8 cellular contexts compared by ENCODE assay signal in the genomic region with DNA sequence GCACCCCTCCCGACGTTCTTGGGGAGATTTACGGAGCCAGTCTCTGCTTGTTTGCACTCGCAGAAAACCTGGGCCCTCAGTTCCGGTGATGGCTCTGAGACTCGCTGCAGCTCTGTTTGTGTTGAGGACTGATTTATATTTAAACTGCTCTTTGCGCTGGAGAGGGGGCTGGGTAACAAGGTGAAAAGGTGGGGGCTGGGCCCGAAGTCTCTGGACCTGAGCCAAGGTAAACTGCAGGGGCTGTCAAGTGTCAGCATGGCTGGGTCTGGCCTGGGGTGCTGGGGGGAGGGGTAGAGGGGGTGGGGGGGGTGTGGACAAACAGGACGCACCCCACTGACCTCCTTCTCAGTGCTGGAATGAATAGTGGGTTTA. TPM values are rescaled to one million over a fixed set of nuclear protein-coding genes. Genes with fewer than 3 reads are reported as not detected.
DNase-seq lines count a peak whose midpoint lies in the region; ATAC-seq and TF ChIP-seq lines count a peak whose summit lies in the region.

No MANE protein-coding gene starts in this region.

- no peak for TF ChIP-seq POLR2A in gastrocnemius medialis (IDR thresholded peaks at IDR 0.05)

- H3K36me3 ChIP-seq in H7 (replicated peaks; ENCODE audit: control insufficient read depth, insufficient read depth, low read length) (no peaks in the 10 kb centered on the region), Panc1 (ENCODE audit: control insufficient read depth, insufficient read depth, low read length) (no peaks in the 10 kb centered on the region), gastrocnemius medialis (no peaks in the 10 kb centered on the region)

- H3K4me3 ChIP-seq in H7 (ENCODE audit: insufficient read depth, low read depth, low read length) (peak overlapping the region; percentile 67), Panc1 (ENCODE audit: low read depth in 2 of 2, low read length in 2 of 2) (peak overlapping the region; percentile 33 to 54), gastrocnemius medialis (peak overlapping the region; percentile 46 to 70 (median 62))

- peak; percentile 80 for DNase-seq in H7
- DNase-seq in Panc1 (ENCODE audit: low read depth, low spot score): no peak
- DNase-seq in foreskin keratinocyte: no peak
- DNase-seq in gastrocnemius medialis: no peak
- DNase-seq in stimulated activated CD4-positive, alpha-beta T cell treated with anti-CD3 and anti-CD28 coated beads, Interleukin-2, amount 100 ng/mL, for 24 hours: no peak
- no peak for DNase-seq in A172 (ENCODE audit: low spot score)
- DNase-seq in stimulated activated naive CD4-positive, alpha-beta T cell treated with Interleukin-2 at 50 U/mL for 16 hours (lab: John Stamatoyannopoulos, UW): no peak

- CTCF ChIA-PET in Panc1 (lab: Charles Lee): no interaction called here

- H3K27ac ChIP-seq in Panc1 (ENCODE audit: low read length) (no peak overlapping the region), foreskin keratinocyte (no peak overlapping the region), gastrocnemius medialis (no peak overlapping the region)

- no peaks in the 10 kb centered on the region for H3K9me3 ChIP-seq in Panc1 (ENCODE audit: control insufficient read depth, insufficient read depth, low read depth, low read length)
- H3K9me3 ChIP-seq in gastrocnemius medialis: no peaks in the 10 kb centered on the region

- no TSS peak for BruUV-seq in Panc1 (replicated peaks; lab: Mats Ljungman, UMichigan)

- in situ Hi-C loops in Panc1 (cut with HindIII; ENCODE audit: low pct_unique_long_range_greater_than_20kb, low sequenced_read_pairs): no loop called here
- in situ Hi-C loops in gastrocnemius medialis (cut with MboI; ENCODE audit: low sequenced_read_pairs in 4 of 4): no loop called here

- no peak for ATAC-seq in Panc1
- ATAC-seq in foreskin keratinocyte: peak; percentile 17
- no peak for ATAC-seq in gastrocnemius medialis
- no peak for ATAC-seq in activated CD4-positive, CD25-positive, alpha-beta regulatory T cell treated with anti-CD3 and anti-CD28 coated beads, Interleukin-2, amount 50 U/mL, for 24 hours

- POLR2A ChIA-PET in Panc1 (lab: Charles Lee): no interaction called here

- intact Hi-C loops in Panc1 (cut with micrococcal nuclease; ENCODE audit: unreplicated experiment) (loop anchor here (5.0 kb wide), 1 partner anchor 88 kb away; no protein-coding TSS in a partner anchor), gastrocnemius medialis (cut with DNase I; ENCODE audit: low total_unique reads) (loop anchor here (10.0 kb wide), 1 partner anchor 96 kb away; no protein-coding TSS in a partner anchor)

- no peaks in the 10 kb centered on the region for H3K4me1 ChIP-seq in Panc1 (ENCODE audit: control insufficient read depth, insufficient read depth, low read length)
- no peaks in the 10 kb centered on the region for H3K4me1 ChIP-seq in foreskin keratinocyte
- peaks cover 0 to 7% of the 10 kb centered on the region in 2 donors for H3K4me1 ChIP-seq in gastrocnemius medialis

- no peak for TF ChIP-seq CTCF in Panc1 (IDR thresholded peaks at IDR 0.05)
- TF ChIP-seq CTCF in foreskin keratinocyte (conservative IDR thresholded peaks at IDR 0.05): no peak
- TF ChIP-seq CTCF in gastrocnemius medialis (IDR thresholded peaks at IDR 0.05 in 4 of 5, conservative IDR thresholded peaks at IDR 0.05 in 1 of 5): no peak

- peaks cover 30% of the 10 kb centered on the region for H3K27me3 ChIP-seq in H7 (ENCODE audit: control insufficient read depth, insufficient read depth, low read length)
- H3K27me3 ChIP-seq in Panc1 (ENCODE audit: control insufficient read depth, insufficient read depth, low read length): peaks cover 6% of the 10 kb centered on the region; the same call in 1 of the 2 replicates
- H3K27me3 ChIP-seq in foreskin keratinocyte: peaks cover 33% of the 10 kb centered on the region
- peaks cover 7 to 25% (median 21%) of the 10 kb centered on the region in 3 donors for H3K27me3 ChIP-seq in gastrocnemius medialis

RNA-seq across cellular contexts. Expression of gene SLCO2A1, which starts 0.6 kb away (rescaled TPM):
- total RNA-seq in H7 (2014; rRNA removed; shearing (Covaris generic)): 0.33 and 2.4 TPM in 2 replicates
- total RNA-seq in Panc1 (2021; ENCODE audit: unreplicated experiment) (0.62 TPM), foreskin keratinocyte (0.11 and 0.95 TPM in 2 replicates), gastrocnemius medialis (1 to 10 TPM in 3 of 4 donors, under 1 TPM in 1; 0.07 to 2.4 (median 1.3) TPM)
- polyA plus RNA-seq in Panc1 (2012; ENCODE audit: insufficient read length): 3.8 TPM
- 0.14 and 0.41 TPM in 2 replicates for polyA plus RNA-seq in foreskin keratinocyte
- 0.24 TPM in 1 of 2 replicates, not detected in the other for total RNA-seq in A172 (2014; rRNA removed; shearing (Covaris generic))
